Comparison of ENCODE assay signal across 8 cellular contexts in the genomic region with DNA sequence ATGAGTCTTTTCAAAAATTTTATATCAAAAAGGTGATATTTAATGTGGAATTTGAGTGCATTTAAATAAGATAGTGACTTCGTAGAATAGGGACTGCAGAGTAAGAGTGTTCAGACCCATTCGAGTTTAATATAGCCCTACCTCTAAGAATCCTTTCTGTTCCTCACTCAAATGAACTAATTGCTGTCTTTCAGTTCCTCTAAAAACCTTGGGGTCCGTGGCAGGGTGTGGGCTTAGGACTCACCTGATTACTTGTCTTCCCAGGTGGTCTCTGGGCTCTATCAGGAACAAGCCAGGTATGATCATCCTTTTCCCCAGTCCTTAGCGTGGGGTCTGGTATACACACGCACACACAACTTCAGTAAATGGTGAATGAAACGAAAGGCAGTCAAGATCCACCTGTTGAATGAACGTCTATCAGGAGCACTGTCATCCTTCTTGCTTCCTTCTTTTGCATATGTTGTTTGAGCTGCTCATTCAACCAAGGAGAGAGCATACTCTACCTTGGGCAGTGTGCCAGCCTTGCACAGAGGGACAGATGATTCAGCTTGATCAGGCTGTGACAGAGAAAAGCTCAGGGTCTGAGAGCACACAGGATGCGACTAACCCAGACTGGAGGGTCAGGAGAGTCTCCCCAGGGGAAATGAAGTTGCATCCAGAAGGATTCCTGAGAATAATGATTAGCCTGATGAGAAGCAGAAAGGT. TPM values are rescaled to one million over a fixed set of nuclear protein-coding genes. Genes with fewer than 3 reads are reported as not detected.
DNase-seq lines count a peak whose midpoint lies in the region; ATAC-seq and TF ChIP-seq lines count a peak whose summit lies in the region.

No MANE protein-coding gene starts in this region.

- H3K9me3 ChIP-seq in HUES64 (ENCODE audit: insufficient read depth, low read depth, low read length) (no peaks in the 10 kb centered on the region), OCI-LY1 (ENCODE audit: low read length) (no peaks in the 10 kb centered on the region), trophoblast cell (ENCODE audit: insufficient read depth, low read depth, low read length) (no peaks in the 10 kb centered on the region)

- TF ChIP-seq CTCF in OCI-LY1 (IDR thresholded peaks at IDR 0.05; ENCODE audit: low read length) = no peak

- H3K14ac ChIP-seq in trophoblast cell (ENCODE audit: low read length) = no peak overlapping the region

- peak overlapping the region; percentile 79 for H3K4me2 ChIP-seq in OCI-LY1 (ENCODE audit: low read length)
- no peak overlapping the region for H3K4me2 ChIP-seq in trophoblast cell (ENCODE audit: low read length)

- peak overlapping the region; percentile 88 for H3K27ac Mint-ChIP-seq in activated T-helper 1 cell treated with anti-CD3 and anti-CD28 coated beads, Interleukin-12 subunit alpha, Interleukin-12 subunit beta, Interleukin-2, Interleukin-4 antibody, amounts not matched to agents 30 ng/mL and 10 ng/mL and 1 ng/mL, durations not matched to agents 14 hours and 24 hours and 36 hours

- H2BK5ac ChIP-seq in trophoblast cell (ENCODE audit: low read depth, low read length, poor library complexity) = no peak overlapping the region

- no peaks in the 10 kb centered on the region for H4K20me1 ChIP-seq in OCI-LY1 (ENCODE audit: insufficient read depth, low read length)

- peak overlapping the region; percentile 60 for H2AK5ac ChIP-seq in trophoblast cell (ENCODE audit: low read length)

- peak; percentile 61 for ATAC-seq in GM21526 (IDR thresholded peaks at IDR 0.05; ENCODE audit: low FRiP score, unreplicated experiment)

- H3K27ac ChIP-seq in HUES64 (ENCODE audit: low read depth, low read length) (no peak overlapping the region), OCI-LY1 (ENCODE audit: low read depth, low read length, poor library complexity, severe bottlenecking) (no peak overlapping the region), trophoblast cell (ENCODE audit: low read depth, low read length) (no peak overlapping the region)

- H3K27me3 Mint-ChIP-seq in activated T-helper 1 cell treated with anti-CD3 and anti-CD28 coated beads, Interleukin-12 subunit alpha, Interleukin-12 subunit beta, Interleukin-2, Interleukin-4 antibody, amounts not matched to agents 30 ng/mL and 10 ng/mL and 1 ng/mL, durations not matched to agents 14 hours and 24 hours and 36 hours (ENCODE audit: insufficient read depth) = peaks cover 2% of the 10 kb centered on the region

- H3K36me3 ChIP-seq in HUES64 (ENCODE audit: insufficient read depth, low read length) = no peaks in the 10 kb centered on the region
- H3K36me3 ChIP-seq in OCI-LY1 (ENCODE audit: insufficient read depth, low read length) = no peaks in the 10 kb centered on the region
- no peaks in the 10 kb centered on the region for H3K36me3 ChIP-seq in trophoblast cell (ENCODE audit: control insufficient read depth in 1 of 2, insufficient read depth in 2 of 2, low read length in 2 of 2)

- H3K4ac ChIP-seq in trophoblast cell (ENCODE audit: low read depth, low read length) = peak overlapping the region; percentile 47

- H3K9ac ChIP-seq in HUES64 (ENCODE audit: low read depth, low read length) = no peak overlapping the region
- H3K9ac ChIP-seq in OCI-LY1 (ENCODE audit: low read length) = no peak overlapping the region
- no peak overlapping the region for H3K9ac ChIP-seq in trophoblast cell (ENCODE audit: low read length)

- no peak overlapping the region for H3K18ac ChIP-seq in trophoblast cell (ENCODE audit: low read length)

- peak overlapping the region; percentile 79 for H2BK12ac ChIP-seq in trophoblast cell (ENCODE audit: low read length)

- H3K4me1 Mint-ChIP-seq in activated T-helper 1 cell treated with anti-CD3 and anti-CD28 coated beads, Interleukin-12 subunit alpha, Interleukin-12 subunit beta, Interleukin-2, Interleukin-4 antibody, amounts not matched to agents 30 ng/mL and 10 ng/mL and 1 ng/mL, durations not matched to agents 14 hours and 24 hours and 36 hours (ENCODE audit: low read depth) = peaks cover 13% of the 10 kb centered on the region

- no peaks in the 10 kb centered on the region for H3K9me2 ChIP-seq in OCI-LY1 (ENCODE audit: low read depth, low read length)

- H3K79me2 ChIP-seq in OCI-LY1 (ENCODE audit: insufficient read depth, low read length) (no peaks in the 10 kb centered on the region), trophoblast cell (ENCODE audit: control insufficient read depth, insufficient read depth, low read length, poor library complexity) (peaks cover 15% of the 10 kb centered on the region)

- H3K23ac ChIP-seq in trophoblast cell (ENCODE audit: low read length) = no peak overlapping the region

- no peak overlapping the region for H4K91ac ChIP-seq in trophoblast cell (ENCODE audit: low read depth, low read length)

- H3F3A ChIP-seq in OCI-LY1 (ENCODE audit: insufficient read depth, low read length) = no peaks in the 10 kb centered on the region

- no peak overlapping the region for H4K12ac ChIP-seq in trophoblast cell (ENCODE audit: low read depth, low read length)

- no peak overlapping the region for H2AFZ ChIP-seq in OCI-LY1 (ENCODE audit: low read length)
- no peak overlapping the region for H2AFZ ChIP-seq in trophoblast cell (ENCODE audit: insufficient read depth, low read length, poor library complexity)

- no peaks in the 10 kb centered on the region for H3K36me3 Mint-ChIP-seq in activated T-helper 1 cell treated with anti-CD3 and anti-CD28 coated beads, Interleukin-12 subunit alpha, Interleukin-12 subunit beta, Interleukin-2, Interleukin-4 antibody, amounts not matched to agents 30 ng/mL and 10 ng/mL and 1 ng/mL, durations not matched to agents 14 hours and 24 hours and 36 hours (ENCODE audit: low read depth)

- H2BK120ac ChIP-seq in trophoblast cell (ENCODE audit: insufficient read depth, low read length, poor library complexity) = peak overlapping the region; percentile 58

- H3K4me3 ChIP-seq in HUES64 (ENCODE audit: low read length) (peak overlapping the region; percentile 97; the same call in 1 of the 2 replicates), OCI-LY1 (ENCODE audit: low read depth, low read length, poor library complexity, severe bottlenecking) (peak overlapping the region; percentile 21), trophoblast cell (ENCODE audit: low read depth, low read length) (no peak overlapping the region)

- H3K4me1 ChIP-seq in HUES64 (ENCODE audit: insufficient read depth, low read length) (peaks cover 19% of the 10 kb centered on the region), OCI-LY1 (ENCODE audit: insufficient read depth, low read length, severe bottlenecking) (peaks cover 32% of the 10 kb centered on the region), trophoblast cell (ENCODE audit: control insufficient read depth in 1 of 2, insufficient read depth in 2 of 2, low read length in 2 of 2) (peaks cover 6 to 12% of the 10 kb centered on the region in 2 experiments)

- H3K79me1 ChIP-seq in trophoblast cell (ENCODE audit: low read length) = peaks cover 16% of the 10 kb centered on the region

- 84% methylated on average over 8 of the region's 8 CpGs for WGBS in HUES64
- WGBS in trophoblast cell (ENCODE audit: extremely low coverage, insufficient coverage, insufficient read length) = no CpG with 5 or more reads among the region's 8 CpGs

- peak overlapping the region; percentile 69 for H4K8ac ChIP-seq in trophoblast cell (ENCODE audit: low read depth, low read length)

- H3K9me3 Mint-ChIP-seq in activated T-helper 1 cell treated with anti-CD3 and anti-CD28 coated beads, Interleukin-12 subunit alpha, Interleukin-12 subunit beta, Interleukin-2, Interleukin-4 antibody, amounts not matched to agents 30 ng/mL and 10 ng/mL and 1 ng/mL, durations not matched to agents 14 hours and 24 hours and 36 hours = no peaks in the 10 kb centered on the region

- H3K27me3 ChIP-seq in HUES64 (ENCODE audit: insufficient read depth, low read length) = no peaks in the 10 kb centered on the region; the same call in 1 of the 2 replicates
- H3K27me3 ChIP-seq in OCI-LY1 (ENCODE audit: insufficient read depth, low read length) = no peaks in the 10 kb centered on the region
- H3K27me3 ChIP-seq in trophoblast cell (ENCODE audit: insufficient read depth, low read length) = no peaks in the 10 kb centered on the region

- DNase-seq in DMS153 (lab: John Stamatoyannopoulos, UW) = peak; percentile 88
- no peak for DNase-seq in activated T-helper 1 cell treated with anti-CD3 and anti-CD28 coated beads, Interleukin-12 subunit alpha, Interleukin-12 subunit beta, Interleukin-2, Interleukin-4 antibody, amounts not matched to agents 30 ng/mL and 10 ng/mL and 1 ng/mL, durations not matched to agents 14 hours and 24 hours and 36 hours (ENCODE audit: low spot score)
- DNase-seq in globus pallidus (ENCODE audit: low spot score) = peak; percentile 43
- no peak for DNase-seq in trophoblast cell
- DNase-seq in HPDE6-E6E7 (ENCODE audit: extremely low spot score) = no peak

- intact Hi-C loops in activated T-helper 1 cell treated with anti-CD3 and anti-CD28 coated beads, Interleukin-12 subunit alpha, Interleukin-12 subunit beta, Interleukin-2, Interleukin-4 antibody, amounts not matched to agents 30 ng/mL and 10 ng/mL and 1 ng/mL, durations not matched to agents 14 hours and 24 hours and 36 hours (cut with micrococcal nuclease) = loop anchor here (5.0 to 10.0 kb wide), 5 partner anchors 47 to 800 kb away; a partner anchor contains a TSS

- H3K4me3 Mint-ChIP-seq in activated T-helper 1 cell treated with anti-CD3 and anti-CD28 coated beads, Interleukin-12 subunit alpha, Interleukin-12 subunit beta, Interleukin-2, Interleukin-4 antibody, amounts not matched to agents 30 ng/mL and 10 ng/mL and 1 ng/mL, durations not matched to agents 14 hours and 24 hours and 36 hours = peak overlapping the region; percentile 96

RNA-seq across cellular contexts. Expression of a gene that starts 1.2 kb away (rescaled TPM):
- polyA plus RNA-seq in HUES64 (2013, experiment 1 of 2) = 41.6 TPM
- polyA plus RNA-seq in HUES64 (2013, experiment 2 of 2) = 38.4 TPM
- 28.4 and 29.6 TPM in 2 replicates for total RNA-seq in activated T-helper 1 cell treated with anti-CD3 and anti-CD28 coated beads, Interleukin-12 subunit alpha, Interleukin-12 subunit beta, Interleukin-2, Interleukin-4 antibody, amounts not matched to agents 30 ng/mL and 10 ng/mL and 1 ng/mL, durations not matched to agents 14 hours and 24 hours and 36 hours
- polyA plus RNA-seq in trophoblast cell (2013) = 142 and 155 TPM in 2 replicates

Comparison
In these comparisons a context has a peak if more than half of its experiments do, and no peak if none do; other contexts are left out.
1. DNase-seq: peak in DMS153 (single experiment) and globus pallidus (single experiment); none in activated T-helper 1 cell treated with anti-CD3 and anti-CD28 coated beads, Interleukin-12 subunit alpha, Interleukin-12 subunit beta, Interleukin-2, Interleukin-4 antibody, amounts not matched to agents 30 ng/mL and 10 ng/mL and 1 ng/mL, durations not matched to agents 14 hours and 24 hours and 36 hours (single experiment), trophoblast cell (0 of 2) and HPDE6-E6E7 (single experiment).